In genomic region chr4:125313989-125314602, GRCh38 we compare ENCODE assay signal across 8 cellular contexts. TPM values are rescaled to one million over a fixed set of nuclear protein-coding genes. Genes with fewer than 3 reads are reported as not detected.
A peak's percentile ranks its signal among the peaks of the same experiment; 100 is the strongest.
DNase-seq lines count a peak whose midpoint lies in the region; ATAC-seq and TF ChIP-seq lines count a peak whose summit lies in the region.

No MANE protein-coding gene starts in this region.

- peaks cover 53% of the 10 kb centered on the region for H3K27me3 Mint-ChIP-seq in central memory CD8-positive, alpha-beta T cell
- H3K27me3 Mint-ChIP-seq in naive thymus-derived CD4-positive, alpha-beta T cell = peaks cover 57 to 78% (median 75%) of the 10 kb centered on the region in 5 donors

- H3K27ac ChIP-seq in AG04450 (ENCODE audit: low read depth, low read length) (peak overlapping the region; percentile 47), HUES6 (ENCODE audit: low read depth, low read length) (no peak overlapping the region), body of pancreas (peak overlapping the region in 2 of 4 donors; percentile 70 to 77)
- H3K27ac ChIP-seq in naive thymus-derived CD4-positive, alpha-beta T cell (ENCODE audit: low read depth, low read length) = no peak overlapping the region

- no peak for TF ChIP-seq POLR2A in body of pancreas (IDR thresholded peaks at IDR 0.05)

- H3K27ac Mint-ChIP-seq in central memory CD8-positive, alpha-beta T cell (ENCODE audit: low read depth) = peak overlapping the region; percentile 29
- peak overlapping the region in 1 of 9 donors; percentile 74 for H3K27ac Mint-ChIP-seq in naive thymus-derived CD4-positive, alpha-beta T cell

- H3K36me3 Mint-ChIP-seq in central memory CD8-positive, alpha-beta T cell (ENCODE audit: insufficient read depth) = no peaks in the 10 kb centered on the region
- peaks cover 0 to 6% (median 0%) of the 10 kb centered on the region in 5 donors for H3K36me3 Mint-ChIP-seq in naive thymus-derived CD4-positive, alpha-beta T cell

- ATAC-seq in central memory CD8-positive, alpha-beta T cell (replicated peaks; ENCODE audit: extremely low read depth, poor library complexity, severe bottlenecking) = no peak
- no peak for ATAC-seq in naive thymus-derived CD4-positive, alpha-beta T cell
- ATAC-seq in body of pancreas (no peak), HG03469 (IDR thresholded peaks at IDR 0.05; ENCODE audit: unreplicated experiment) (no peak)

- H3K9me3 ChIP-seq in AG04450 (ENCODE audit: control insufficient read depth, insufficient read depth, low read length) (peaks cover 4% of the 10 kb centered on the region), HUES6 (ENCODE audit: control insufficient read depth, insufficient read depth, low read depth, low read length) (no peaks in the 10 kb centered on the region), body of pancreas (no peaks in the 10 kb centered on the region)
- H3K9me3 ChIP-seq in naive thymus-derived CD4-positive, alpha-beta T cell (ENCODE audit: control insufficient read depth in 2 of 3, low read length in 3 of 3) = no peaks in the 10 kb centered on the region

- CTCF ChIA-PET in AG04450 (lab: Charles Lee) = interaction anchor here (0.6 to 2.3 kb wide), 35 partner anchors 9 to 1578 kb away, joined by 3 to 14 read pairs (median 3); no protein-coding TSS in a partner anchor
- CTCF ChIA-PET in naive thymus-derived CD4-positive, alpha-beta T cell (lab: Charles Lee) = interaction anchor here (1.3 kb wide), 1 partner anchor 19 kb away, joined by 4 read pairs; no protein-coding TSS in a partner anchor

- POLR2A ChIA-PET in AG04450 (lab: Yijun Ruan, JAX) = interaction anchor here (0.7 to 1.8 kb wide), 10 partner anchors 55 to 1603 kb away, joined by 3 to 9 read pairs (median 3); no protein-coding TSS in a partner anchor
- POLR2A ChIA-PET in naive thymus-derived CD4-positive, alpha-beta T cell (lab: Charles Lee) = no interaction called here

- peak overlapping the region; percentile 51 for H3K4me3 ChIP-seq in AG04450 (ENCODE audit: low read depth, low read length)
- peak overlapping the region; percentile 87 for H3K4me3 ChIP-seq in HUES6 (ENCODE audit: low read depth, low read length)
- H3K4me3 ChIP-seq in naive thymus-derived CD4-positive, alpha-beta T cell (ENCODE audit: low read length) = no peak overlapping the region
- H3K4me3 ChIP-seq in body of pancreas = peak overlapping the region in 1 of 2 donors; percentile 88

- TF ChIP-seq CTCF in AG04450 (IDR thresholded peaks at IDR 0.05; ENCODE audit: low read depth, low read length) = no peak
- no peak for TF ChIP-seq CTCF in body of pancreas (IDR thresholded peaks at IDR 0.05)

- WGBS in body of pancreas, 2 donors = 10 to 11% methylated on average over 6 of the region's 6 CpGs

- intact Hi-C loops in naive thymus-derived CD4-positive, alpha-beta T cell (cut with micrococcal nuclease) = loop anchor here in 1 of 2 donors (2.0 to 5.0 kb wide), 3 partner anchors 428 to 1291 kb away; no protein-coding TSS in a partner anchor
- intact Hi-C loops in body of pancreas (cut with DNase I) = loop anchor here (10.0 kb wide), 1 partner anchor 431 kb away; no protein-coding TSS in a partner anchor

- no peak for DNase-seq in AG04450 (ENCODE audit: low read depth, low spot score)
- no peak for DNase-seq in central memory CD8-positive, alpha-beta T cell (ENCODE audit: low spot score in 2 of 2)
- DNase-seq in naive thymus-derived CD4-positive, alpha-beta T cell = no peak
- no peak for DNase-seq in OCI-M2 (lab: John Stamatoyannopoulos, UW; ENCODE audit: unreplicated experiment)
- DNase-seq in body of pancreas = no peak
- no peak for DNase-seq in activated CD8-positive, alpha-beta memory T cell treated with anti-CD3 and anti-CD28 coated beads for 24 hours

- H3K4me3 Mint-ChIP-seq in central memory CD8-positive, alpha-beta T cell = peak overlapping the region; percentile 76
- H3K4me3 Mint-ChIP-seq in naive thymus-derived CD4-positive, alpha-beta T cell = peak overlapping the region; percentile 80 to 91 (median 86)

- H3K36me3 ChIP-seq in HUES6 (ENCODE audit: control insufficient read depth, insufficient read depth, low read length) (0 out of 2 replicates have a peak, but pooled peaks cover 3% of the 10 kb centered on the region), body of pancreas (replicated peaks in 1 of 2; ENCODE audit: insufficient read depth in 1 of 2, low read depth in 2 of 2) (no peaks in the 10 kb centered on the region)
- H3K36me3 ChIP-seq in naive thymus-derived CD4-positive, alpha-beta T cell (ENCODE audit: control insufficient read depth in 2 of 3, insufficient read depth in 3 of 3, low read length in 3 of 3) = no peaks in the 10 kb centered on the region

- H3K27me3 ChIP-seq in AG04450 (ENCODE audit: control insufficient read depth, insufficient read depth, low read length) (no peaks in the 10 kb centered on the region), HUES6 (ENCODE audit: control insufficient read depth, insufficient read depth, low read length) (peaks cover 32% of the 10 kb centered on the region), body of pancreas (no peaks in the 10 kb centered on the region)
- H3K27me3 ChIP-seq in naive thymus-derived CD4-positive, alpha-beta T cell (ENCODE audit: control insufficient read depth in 2 of 2, insufficient read depth in 2 of 2, low read length in 2 of 2) = peaks cover 0 to 23% of the 10 kb centered on the region in 2 donors

- peak overlapping the region; percentile 22 for H3K9ac ChIP-seq in HUES6 (ENCODE audit: low read length)

- H3K4me1 ChIP-seq in HUES6 (ENCODE audit: control insufficient read depth, insufficient read depth, low read length) = peaks cover 13% of the 10 kb centered on the region
- peaks cover 0 to 8% of the 10 kb centered on the region in 2 donors for H3K4me1 ChIP-seq in naive thymus-derived CD4-positive, alpha-beta T cell (ENCODE audit: control insufficient read depth in 2 of 2, insufficient read depth in 2 of 2, low read length in 2 of 2)
- peaks cover 28% of the 10 kb centered on the region for H3K4me1 ChIP-seq in body of pancreas

- H3K4me1 Mint-ChIP-seq in central memory CD8-positive, alpha-beta T cell = peaks cover 21% of the 10 kb centered on the region
- H3K4me1 Mint-ChIP-seq in naive thymus-derived CD4-positive, alpha-beta T cell = peaks cover 18 to 49% (median 32%) of the 10 kb centered on the region in 7 donors

- no peaks in the 10 kb centered on the region for H3K9me3 Mint-ChIP-seq in central memory CD8-positive, alpha-beta T cell
- H3K9me3 Mint-ChIP-seq in naive thymus-derived CD4-positive, alpha-beta T cell = peaks cover 0 to 10% (median 0%) of the 10 kb centered on the region in 11 donors

RNA-seq across cellular contexts. Expression of gene FAT4, which starts 0.7 kb away (rescaled TPM):
- 15.4 and 18.0 TPM in 2 replicates for polyA plus RNA-seq in AG04450 (2011; rRNA removed)
- 47.3 and 66.9 TPM in 2 replicates for polyA minus RNA-seq in AG04450 (2011; rRNA and poly(A)+ RNA removed)
- under 1 TPM in 2 of 5 experiments, not detected in 3; 0.05 to 0.42 TPM for total RNA-seq in naive thymus-derived CD4-positive, alpha-beta T cell
- polyA plus RNA-seq in naive thymus-derived CD4-positive, alpha-beta T cell = not detected
- 1 to 10 TPM; 3.3 to 3.6 TPM for total RNA-seq in body of pancreas
